In genomic region chr17:44867841-44868240, GRCh38 we compare ENCODE assay signal across 23 cellular contexts. TPM values are rescaled to one million over a fixed set of nuclear protein-coding genes. Genes with fewer than 3 reads are reported as not detected.
DNase-seq lines count a peak whose midpoint lies in the region; ATAC-seq and TF ChIP-seq lines count a peak whose summit lies in the region.
"Had no signal": no experiment of that assay in that cellular context is flagged by ENCODE, and none has a peak within 500 bp of the region (broad histone marks: within the 10 kb centered on the region; RNA-seq: fewer than 3 reads in every experiment).

No MANE protein-coding gene starts in this region.

- TF ChIP-seq CTCF in endodermal cell (conservative IDR thresholded peaks at IDR 0.05), result no peak
- TF ChIP-seq CTCF in activated CD8-positive, alpha-beta T cell treated with anti-CD3 and anti-CD28 coated beads for 36 hours (IDR thresholded peaks at IDR 0.05), result no peak

- peaks cover 73% of the 10 kb centered on the region for H3K36me3 Mint-ChIP-seq in endodermal cell (ENCODE audit: low read depth)
- peaks cover 100% of the 10 kb centered on the region for H3K36me3 Mint-ChIP-seq in stimulated activated effector memory CD8-positive, alpha-beta T cell treated with anti-CD3 and anti-CD28 coated beads, Interleukin-12 subunit alpha, Interleukin-12 subunit beta, amount 100 ng/mL, for 72 hours
- peaks cover 50% of the 10 kb centered on the region for H3K36me3 Mint-ChIP-seq in activated CD8-positive, alpha-beta T cell treated with anti-CD3 and anti-CD28 coated beads for 36 hours (ENCODE audit: low read depth)

- POLR2A ChIA-PET in activated CD8-positive, alpha-beta T cell treated with anti-CD3 and anti-CD28 coated beads for 36 hours (lab: Charles Lee), result interaction anchor here (1.0 to 2.3 kb wide), 4 partner anchors 9 to 195 kb away, joined by 3 to 7 read pairs (median 4); no protein-coding TSS in a partner anchor
- POLR2A ChIA-PET in HEK293T (lab: Yijun Ruan, JAX), result interaction anchor here (1.6 to 2.7 kb wide), 2 partner anchors 90 to 93 kb away, joined by 6 to 8 read pairs; no protein-coding TSS in a partner anchor

- H3K27me3 ChIP-seq in endodermal cell (ENCODE audit: control insufficient read depth, insufficient read depth, low read length, poor library complexity, severe bottlenecking) (no peaks in the 10 kb centered on the region), muscle layer of colon (ENCODE audit: control insufficient read depth in 1 of 2, insufficient read depth in 2 of 2, low read length in 2 of 2) (no peaks in the 10 kb centered on the region)
- H3K27me3 ChIP-seq: SJCRH30 had no signal

- H3K27ac Mint-ChIP-seq in endodermal cell, result peak overlapping the region; percentile 61
- peak overlapping the region; percentile 60 for H3K27ac Mint-ChIP-seq in stimulated activated effector memory CD8-positive, alpha-beta T cell treated with anti-CD3 and anti-CD28 coated beads, Interleukin-12 subunit alpha, Interleukin-12 subunit beta, amount 100 ng/mL, for 72 hours
- no peak overlapping the region for H3K27ac Mint-ChIP-seq in activated CD8-positive, alpha-beta T cell treated with anti-CD3 and anti-CD28 coated beads for 36 hours

- H3K9me3 ChIP-seq in endodermal cell (ENCODE audit: control insufficient read depth, low read length), result no peaks in the 10 kb centered on the region
- no peaks in the 10 kb centered on the region for H3K9me3 ChIP-seq in muscle layer of colon (ENCODE audit: low read length)
- H3K9me3 ChIP-seq: SJCRH30 had no signal

- no peaks in the 10 kb centered on the region for H3K27me3 Mint-ChIP-seq in endodermal cell (ENCODE audit: insufficient read depth)
- H3K27me3 Mint-ChIP-seq in activated CD8-positive, alpha-beta T cell treated with anti-CD3 and anti-CD28 coated beads for 36 hours, result no peaks in the 10 kb centered on the region
- H3K27me3 Mint-ChIP-seq: CD4-positive, CD25-positive, alpha-beta regulatory T cell had no signal

- peaks cover 3% of the 10 kb centered on the region for H3K4me1 ChIP-seq in endodermal cell (ENCODE audit: control insufficient read depth, insufficient read depth, low read length)
- H3K4me1 ChIP-seq in muscle layer of colon (ENCODE audit: insufficient read depth, low read length), result peaks cover 55% of the 10 kb centered on the region
- H3K4me1 ChIP-seq: SJCRH30 had no signal

- H3K4me3 Mint-ChIP-seq in endodermal cell, result no peak overlapping the region
- no peak overlapping the region for H3K4me3 Mint-ChIP-seq in stimulated activated effector memory CD8-positive, alpha-beta T cell treated with anti-CD3 and anti-CD28 coated beads, Interleukin-12 subunit alpha, Interleukin-12 subunit beta, amount 100 ng/mL, for 72 hours
- H3K4me3 Mint-ChIP-seq in activated CD8-positive, alpha-beta T cell treated with anti-CD3 and anti-CD28 coated beads for 36 hours, result no peak overlapping the region
- H3K4me3 Mint-ChIP-seq: CD4-positive, CD25-positive, alpha-beta regulatory T cell had no signal

- CTCF ChIA-PET in activated CD8-positive, alpha-beta T cell treated with anti-CD3 and anti-CD28 coated beads for 36 hours (lab: Charles Lee), result interaction anchor here (0.9 to 10.7 kb wide), 3 partner anchors 10 to 91 kb away, joined by 3 to 205 read pairs (median 10); no protein-coding TSS in a partner anchor
- CTCF ChIA-PET in HEK293T (lab: Yijun Ruan, JAX), result interaction anchor here (1.4 to 5.3 kb wide), 3 partner anchors 10 to 88 kb away, joined by 4 to 37 read pairs (median 4); no protein-coding TSS in a partner anchor

- H3K4me1 Mint-ChIP-seq in endodermal cell, result no peaks in the 10 kb centered on the region
- no peaks in the 10 kb centered on the region for H3K4me1 Mint-ChIP-seq in stimulated activated effector memory CD8-positive, alpha-beta T cell treated with anti-CD3 and anti-CD28 coated beads, Interleukin-12 subunit alpha, Interleukin-12 subunit beta, amount 100 ng/mL, for 72 hours
- no peaks in the 10 kb centered on the region for H3K4me1 Mint-ChIP-seq in activated CD8-positive, alpha-beta T cell treated with anti-CD3 and anti-CD28 coated beads for 36 hours (ENCODE audit: low read depth)

- no peak for ATAC-seq in Right ventricle myocardium superior (ENCODE audit: poor library complexity)
- ATAC-seq in stimulated activated effector memory CD8-positive, alpha-beta T cell treated with anti-CD3 and anti-CD28 coated beads, Interleukin-12 subunit alpha, Interleukin-12 subunit beta, amount 100 ng/mL, for 72 hours, result no peak
- ATAC-seq in activated CD8-positive, alpha-beta T cell treated with anti-CD3 and anti-CD28 coated beads for 36 hours, result no peak
- ATAC-seq: Panc1 had no signal

- WGBS in endodermal cell (ENCODE audit: insufficient coverage in 1 of 2, insufficient read length in 1 of 2), 2 experiments, result 79 to 93% methylated on average over 2 to 3 of the region's 3 CpGs

- H3K4me3 ChIP-seq in endodermal cell (ENCODE audit: low read length) (no peak overlapping the region), muscle layer of colon (ENCODE audit: low read depth in 1 of 2, low read length in 2 of 2) (no peak overlapping the region)
- H3K4me3 ChIP-seq: SJCRH30 had no signal

- H3K27ac ChIP-seq in endodermal cell (ENCODE audit: low read depth, low read length), result no peak overlapping the region
- H3K27ac ChIP-seq in muscle layer of colon (ENCODE audit: low read depth, low read length), result peak overlapping the region; percentile 81
- H3K27ac ChIP-seq: SJCRH30 had no signal

- DNase-seq in cardiac septum (ENCODE audit: low spot score), result peak; percentile 22
- DNase-seq in Right ventricle myocardium superior, result no peak
- DNase-seq in endodermal cell, result no peak
- DNase-seq in stimulated activated effector memory CD8-positive, alpha-beta T cell treated with anti-CD3 and anti-CD28 coated beads, Interleukin-12 subunit alpha, Interleukin-12 subunit beta, amount 100 ng/mL, for 72 hours (ENCODE audit: low spot score in 2 of 2), result no peak
- no peak for DNase-seq in DMS79 treated with DMSO at 0.1 percent for 48 hours (lab: John Stamatoyannopoulos, UW)
- no peak for DNase-seq in activated CD8-positive, alpha-beta T cell treated with anti-CD3 and anti-CD28 coated beads for 36 hours
- no peak for DNase-seq in HEK293T (ENCODE audit: extremely low spot score)
- DNase-seq: 8988T; CD4-positive, CD25-positive, alpha-beta regulatory T cell; COR-L47; DMS79; GOT3; HCEC 1CT; IMR-90; NCI-H1105; NCI-H146; NCI-H2029 treated with DMSO at 0.1 percent for 48 hours; NCI-H226; NCI-H510A treated with DMSO at 0.1 percent for 48 hours; NCI-H774; SJCRH30 had no signal

- H3K9ac ChIP-seq in endodermal cell (ENCODE audit: extremely low read depth, low read length, poor library complexity, severe bottlenecking) (no peak overlapping the region), muscle layer of colon (ENCODE audit: low read length) (no peak overlapping the region)

- intact Hi-C loops in cardiac septum (cut with DNase I), result no loop called here
- intact Hi-C loops in Right ventricle myocardium superior (cut with DNase I), result no loop called here
- intact Hi-C loops in activated CD8-positive, alpha-beta T cell treated with anti-CD3 and anti-CD28 coated beads for 36 hours (cut with micrococcal nuclease), result loop anchor here (2.0 kb wide), 1 partner anchor 93 kb away; no protein-coding TSS in a partner anchor

- H3K36me3 ChIP-seq in endodermal cell (ENCODE audit: control insufficient read depth, insufficient read depth, low read length) (peaks cover 76% of the 10 kb centered on the region), muscle layer of colon (ENCODE audit: insufficient read depth, low read length) (peaks cover 48% of the 10 kb centered on the region)

- H3K9me3 Mint-ChIP-seq in endodermal cell, result no peaks in the 10 kb centered on the region
- H3K9me3 Mint-ChIP-seq in stimulated activated effector memory CD8-positive, alpha-beta T cell treated with anti-CD3 and anti-CD28 coated beads, Interleukin-12 subunit alpha, Interleukin-12 subunit beta, amount 100 ng/mL, for 72 hours, result no peaks in the 10 kb centered on the region
- no peaks in the 10 kb centered on the region for H3K9me3 Mint-ChIP-seq in activated CD8-positive, alpha-beta T cell treated with anti-CD3 and anti-CD28 coated beads for 36 hours
- H3K9me3 Mint-ChIP-seq: CD4-positive, CD25-positive, alpha-beta regulatory T cell had no signal

TF ChIP-seq in HEK293T, 16 proteins besides CTCF, POLR2A, EP300 and RAD21:
- no peak for TF ChIP-seq SUZ12 (IDR thresholded peaks at IDR 0.05)
- TF ChIP-seq NFRKB (IDR thresholded peaks at IDR 0.05), result no peak
- no peak for TF ChIP-seq FOXK2 (IDR thresholded peaks at IDR 0.05)
- no peak for TF ChIP-seq ARNT (IDR thresholded peaks at IDR 0.05)
- no peak for TF ChIP-seq HDGF (IDR thresholded peaks at IDR 0.05; ENCODE audit: borderline replicate concordance)
- TF ChIP-seq TARDBP (IDR thresholded peaks at IDR 0.05), result no peak
- no peak for TF ChIP-seq FOXA1 (IDR thresholded peaks at IDR 0.05)
- TF ChIP-seq SP1 (IDR thresholded peaks at IDR 0.05), result no peak
- TF ChIP-seq L3MBTL2 (conservative IDR thresholded peaks at IDR 0.05), result no peak
- TF ChIP-seq CTBP1 (IDR thresholded peaks at IDR 0.05; ENCODE audit: borderline replicate concordance), result no peak
- no peak for TF ChIP-seq ELF4 (IDR thresholded peaks at IDR 0.05)
TF ChIP-seq in HEK293T: peak in this region for 0.

RNA-seq across cellular contexts. Expression of gene HIGD1B, which starts 20.2 kb away (rescaled TPM):
- 10.3 TPM for total RNA-seq in cardiac septum
- 17.4 TPM for total RNA-seq in Right ventricle myocardium superior
- total RNA-seq in endodermal cell, result not detected
- polyA plus RNA-seq in endodermal cell (2013, experiment 1 of 2), result not detected
- not detected for polyA plus RNA-seq in endodermal cell (2013, experiment 2 of 2)
- total RNA-seq in activated CD8-positive, alpha-beta T cell treated with anti-CD3 and anti-CD28 coated beads for 36 hours, result not detected
- total RNA-seq: CD4-positive, CD25-positive, alpha-beta regulatory T cell; IMR-90; SJCRH30 had no signal
- polyA plus RNA-seq: CD4-positive, CD25-positive, alpha-beta regulatory T cell; IMR-90 had no signal

RNA-seq across cellular contexts. Expression of gene EFTUD2, which starts 31.4 kb away (rescaled TPM):
- total RNA-seq in cardiac septum (62.0 TPM), Right ventricle myocardium superior (66.9 TPM), endodermal cell (100 to 1,000 TPM; 145 to 171 TPM)
- 114 TPM for polyA plus RNA-seq in endodermal cell (2013, experiment 1 of 2)
- polyA plus RNA-seq in endodermal cell (2013, experiment 2 of 2), result 101 TPM
- total RNA-seq in activated CD8-positive, alpha-beta T cell treated with anti-CD3 and anti-CD28 coated beads for 36 hours, result 100 to 1,000 TPM; 207 to 208 TPM

RNA-seq across cellular contexts. Expression of gene GJC1, which starts 37.8 kb away (rescaled TPM):
- 32.0 TPM for total RNA-seq in cardiac septum
- total RNA-seq in Right ventricle myocardium superior, result 16.1 TPM
- 100 to 1,000 TPM in 1 of 2 donors, 10 to 100 TPM in 1; 81.9 to 108 TPM for total RNA-seq in endodermal cell
- polyA plus RNA-seq in endodermal cell (2013, experiment 1 of 2), result 55.9 TPM
- 55.1 TPM for polyA plus RNA-seq in endodermal cell (2013, experiment 2 of 2)
- total RNA-seq in activated CD8-positive, alpha-beta T cell treated with anti-CD3 and anti-CD28 coated beads for 36 hours, result 1 to 10 TPM; 5.6 TPM
- total RNA-seq: CD4-positive, CD25-positive, alpha-beta regulatory T cell had no signal
- polyA plus RNA-seq: CD4-positive, CD25-positive, alpha-beta regulatory T cell had no signal

RNA-seq across cellular contexts. Expression of gene GFAP, which starts 47.5 kb away (rescaled TPM):
- 7.0 TPM for total RNA-seq in cardiac septum
- total RNA-seq in Right ventricle myocardium superior, result 4.7 TPM
- total RNA-seq in endodermal cell, result under 1 TPM in 1 of 2 donors, not detected in 1; 0.35 TPM
- polyA plus RNA-seq in endodermal cell (2013, experiment 1 of 2), result 0.11 TPM
- 0.83 TPM for polyA plus RNA-seq in endodermal cell (2013, experiment 2 of 2)
- total RNA-seq in activated CD8-positive, alpha-beta T cell treated with anti-CD3 and anti-CD28 coated beads for 36 hours, result not detected
- total RNA-seq: CD4-positive, CD25-positive, alpha-beta regulatory T cell had no signal
- polyA plus RNA-seq: CD4-positive, CD25-positive, alpha-beta regulatory T cell had no signal

Comparison
In these comparisons a context has a peak if more than half of its experiments do, and no peak if none do; other contexts are left out.
1. RNA of gene HIGD1B, which starts 20.2 kb away (total RNA-seq): 17.4 TPM in Right ventricle myocardium superior (single experiment) and 10.3 TPM in cardiac septum (single experiment); not detected in endodermal cell and not detected in activated CD8-positive, alpha-beta T cell treated with anti-CD3 and anti-CD28 coated beads for 36 hours; every median in the first group is over 10 times any median in the second.